In the genomic region with DNA sequence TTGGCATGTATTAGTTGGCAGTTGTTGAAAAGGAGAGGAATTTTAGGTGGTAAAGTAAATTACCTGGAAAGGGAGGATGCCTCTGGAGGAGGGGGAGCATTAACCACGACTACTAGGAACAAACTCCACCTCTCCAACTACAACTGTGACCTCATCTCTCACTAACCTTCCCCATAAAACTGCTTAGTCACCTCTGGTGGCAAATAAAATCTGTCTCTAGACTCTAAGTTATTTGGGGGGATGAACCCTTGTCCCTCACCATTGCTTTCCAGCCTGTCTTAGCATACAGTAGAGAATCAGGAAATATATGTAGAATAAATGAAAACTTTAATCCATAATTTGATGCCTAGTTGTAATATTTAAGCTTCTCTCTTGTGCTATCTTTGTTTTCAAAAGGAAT, we compare ENCODE assay signal across 8 cellular contexts. TPM values are rescaled to one million over a fixed set of nuclear protein-coding genes. Genes with fewer than 3 reads are reported as not detected.
DNase-seq lines count a peak whose midpoint lies in the region; ATAC-seq and TF ChIP-seq lines count a peak whose summit lies in the region.

No MANE protein-coding gene starts in this region.

- no peaks in the 10 kb centered on the region for H3K36me3 ChIP-seq in body of pancreas (replicated peaks in 1 of 2; ENCODE audit: insufficient read depth in 1 of 2, low read depth in 2 of 2)
- no peaks in the 10 kb centered on the region for H3K36me3 ChIP-seq in aorta (ENCODE audit: control insufficient read depth in 1 of 2, insufficient read depth in 2 of 2, low read length in 1 of 2)

- TF ChIP-seq CTCF in body of pancreas (IDR thresholded peaks at IDR 0.05): no peak

- no peaks in the 10 kb centered on the region for H3K27me3 ChIP-seq in body of pancreas
- H3K27me3 ChIP-seq in aorta (ENCODE audit: control insufficient read depth in 1 of 2, insufficient read depth in 2 of 2, low read length in 1 of 2): no peaks in the 10 kb centered on the region

- H3K4me1 ChIP-seq in body of pancreas (peaks cover 29% of the 10 kb centered on the region), aorta (ENCODE audit: control insufficient read depth in 1 of 2, insufficient read depth in 2 of 2, low read length in 2 of 2) (peaks cover 0 to 2% of the 10 kb centered on the region in 2 donors)

- H3K9me3 ChIP-seq in body of pancreas (no peaks in the 10 kb centered on the region), aorta (ENCODE audit: control insufficient read depth, low read length) (no peaks in the 10 kb centered on the region)

- peak; percentile 77 for ATAC-seq in body of pancreas
- ATAC-seq in HG03139 (IDR thresholded peaks at IDR 0.05; ENCODE audit: unreplicated experiment): no peak
- ATAC-seq in aorta (ENCODE audit: low FRiP score): no peak
- ATAC-seq in HG03045 (IDR thresholded peaks at IDR 0.05; ENCODE audit: unreplicated experiment): no peak

- intact Hi-C loops in body of pancreas (cut with DNase I): no loop called here
- intact Hi-C loops in aorta (cut with DNase I): loop anchor here (5.0 kb wide), 1 partner anchor 285 kb away; no protein-coding TSS in a partner anchor

- H3K4me3 ChIP-seq in body of pancreas (no peak overlapping the region), aorta (ENCODE audit: low read length in 2 of 2) (no peak overlapping the region)

- DNase-seq in Daoy (ENCODE audit: low read depth) (peak; percentile 74), HuH-7 (ENCODE audit: low spot score) (peak; percentile 10), body of pancreas (no peak), kidney tubule cell (ENCODE audit: low spot score) (peak; percentile 86), aorta (no peak)
- DNase-seq in stimulated activated naive CD4-positive, alpha-beta T cell (lab: John Stamatoyannopoulos, UW): no peak

- peak overlapping the region in 1 of 4 donors; percentile 12 for H3K27ac ChIP-seq in body of pancreas
- H3K27ac ChIP-seq in aorta (ENCODE audit: low read depth in 1 of 2, low read length in 2 of 2): no peak overlapping the region

- WGBS in body of pancreas, 2 donors: 6 to 15% methylated on average over 1 of the region's 1 CpG
- 5 to 6% methylated on average over 1 of the region's 1 CpG for WGBS in aorta, 2 donors

- TF ChIP-seq POLR2A in body of pancreas (IDR thresholded peaks at IDR 0.05): no peak

RNA-seq across cellular contexts. Expression of a gene that starts 27.6 kb away (rescaled TPM):
- total RNA-seq in Daoy (2014; rRNA removed; shearing (Covaris generic)): 98.0 and 104 TPM in 2 replicates
- 10 to 100 TPM; 68.0 to 77.8 TPM for total RNA-seq in body of pancreas
- 10 to 100 TPM; 61.1 to 86.4 TPM for total RNA-seq in aorta
- 10 to 100 TPM; 14.1 to 51.6 TPM for polyA plus RNA-seq in aorta

Comparison
In these comparisons a context has a peak if more than half of its experiments do, and no peak if none do; other contexts are left out.
1. DNase-seq: peak in Daoy (single experiment), HuH-7 (single experiment) and kidney tubule cell (single experiment); none in body of pancreas (0 of 4), aorta (0 of 2) and stimulated activated naive CD4-positive, alpha-beta T cell (0 of 6).